In the genomic region with DNA sequence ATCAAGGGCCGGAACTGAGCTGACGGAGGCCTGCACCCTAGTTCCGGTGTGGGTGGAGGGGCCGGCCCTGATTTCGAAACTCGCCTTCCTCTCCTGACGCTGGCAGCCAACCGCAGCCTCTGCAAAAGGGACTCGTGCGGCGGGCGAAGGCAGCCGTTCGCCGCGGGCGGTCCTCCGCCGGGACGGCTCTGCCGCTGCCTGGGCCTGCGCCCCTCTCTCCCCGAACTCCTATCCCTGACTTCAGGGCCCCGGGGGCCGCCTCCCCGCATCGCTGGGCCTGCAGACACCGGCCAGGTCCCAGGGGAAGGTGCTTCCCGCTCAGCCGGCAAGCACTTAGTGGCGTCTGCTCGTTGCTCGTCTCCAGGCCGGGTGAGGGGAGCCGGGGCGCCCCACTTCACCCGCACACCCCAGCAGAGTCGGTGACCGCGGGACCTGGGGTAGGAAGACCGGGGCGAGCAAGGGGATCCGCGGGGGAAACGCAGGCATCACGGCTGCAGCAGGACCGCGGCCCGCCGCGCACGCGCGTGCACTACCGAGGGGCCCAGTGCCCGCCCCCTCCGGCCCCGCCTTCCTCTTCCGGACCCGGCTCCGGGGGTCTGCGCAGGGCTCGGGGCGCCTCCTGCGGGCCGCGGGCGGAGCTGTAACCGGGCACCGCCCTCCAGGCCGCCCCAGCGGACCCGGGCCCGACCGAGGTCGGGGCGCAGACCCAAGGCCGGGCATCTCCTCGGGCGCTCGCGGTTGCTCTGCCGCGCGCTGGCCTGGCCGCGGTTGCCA, we compare ENCODE assay signal across 1 cellular context.
TF ChIP-seq lines count a peak whose summit lies in the region.

No MANE protein-coding gene starts in this region.

TF ChIP-seq in HepG2, 621 proteins besides CTCF, POLR2A, EP300 and RAD21 (continued from another document and continues in another):
- TF ChIP-seq, protein P1, sequence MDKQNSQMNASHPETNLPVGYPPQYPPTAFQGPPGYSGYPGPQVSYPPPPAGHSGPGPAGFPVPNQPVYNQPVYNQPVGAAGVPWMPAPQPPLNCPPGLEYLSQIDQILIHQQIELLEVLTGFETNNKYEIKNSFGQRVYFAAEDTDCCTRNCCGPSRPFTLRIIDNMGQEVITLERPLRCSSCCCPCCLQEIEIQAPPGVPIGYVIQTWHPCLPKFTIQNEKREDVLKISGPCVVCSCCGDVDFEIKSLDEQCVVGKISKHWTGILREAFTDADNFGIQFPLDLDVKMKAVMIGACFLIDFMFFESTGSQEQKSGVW (CRISPR knock-in tag; IDR thresholded peaks at IDR 0.05; ENCODE audit: borderline replicate concordance), result no peak; the same call in 1 of the 2 replicates
- TF ChIP-seq, protein P2, sequence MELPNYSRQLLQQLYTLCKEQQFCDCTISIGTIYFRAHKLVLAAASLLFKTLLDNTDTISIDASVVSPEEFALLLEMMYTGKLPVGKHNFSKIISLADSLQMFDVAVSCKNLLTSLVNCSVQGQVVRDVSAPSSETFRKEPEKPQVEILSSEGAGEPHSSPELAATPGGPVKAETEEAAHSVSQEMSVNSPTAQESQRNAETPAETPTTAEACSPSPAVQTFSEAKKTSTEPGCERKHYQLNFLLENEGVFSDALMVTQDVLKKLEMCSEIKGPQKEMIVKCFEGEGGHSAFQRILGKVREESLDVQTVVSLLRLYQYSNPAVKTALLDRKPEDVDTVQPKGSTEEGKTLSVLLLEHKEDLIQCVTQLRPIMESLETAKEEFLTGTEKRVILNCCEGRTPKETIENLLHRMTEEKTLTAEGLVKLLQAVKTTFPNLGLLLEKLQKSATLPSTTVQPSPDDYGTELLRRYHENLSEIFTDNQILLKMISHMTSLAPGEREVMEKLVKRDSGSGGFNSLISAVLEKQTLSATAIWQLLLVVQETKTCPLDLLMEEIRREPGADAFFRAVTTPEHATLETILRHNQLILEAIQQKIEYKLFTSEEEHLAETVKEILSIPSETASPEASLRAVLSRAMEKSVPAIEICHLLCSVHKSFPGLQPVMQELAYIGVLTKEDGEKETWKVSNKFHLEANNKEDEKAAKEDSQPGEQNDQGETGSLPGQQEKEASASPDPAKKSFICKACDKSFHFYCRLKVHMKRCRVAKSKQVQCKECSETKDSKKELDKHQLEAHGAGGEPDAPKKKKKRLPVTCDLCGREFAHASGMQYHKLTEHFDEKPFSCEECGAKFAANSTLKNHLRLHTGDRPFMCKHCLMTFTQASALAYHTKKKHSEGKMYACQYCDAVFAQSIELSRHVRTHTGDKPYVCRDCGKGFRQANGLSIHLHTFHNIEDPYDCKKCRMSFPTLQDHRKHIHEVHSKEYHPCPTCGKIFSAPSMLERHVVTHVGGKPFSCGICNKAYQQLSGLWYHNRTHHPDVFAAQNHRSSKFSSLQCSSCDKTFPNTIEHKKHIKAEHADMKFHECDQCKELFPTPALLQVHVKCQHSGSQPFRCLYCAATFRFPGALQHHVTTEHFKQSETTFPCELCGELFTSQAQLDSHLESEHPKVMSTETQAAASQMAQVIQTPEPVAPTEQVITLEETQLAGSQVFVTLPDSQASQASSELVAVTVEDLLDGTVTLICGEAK (IDR thresholded peaks at IDR 0.05), result no peak
- TF ChIP-seq, protein P2 (CRISPR knock-in tag; IDR thresholded peaks at IDR 0.05), result peak; percentile 42; the same call in 1 of the 2 replicates
- TF ChIP-seq ZNF614 (CRISPR knock-in tag; IDR thresholded peaks at IDR 0.05; ENCODE audit: borderline replicate concordance) (0 out of 2 replicates have a peak, but pooled peaks have one; percentile 71), ZFP41 (CRISPR knock-in tag; IDR thresholded peaks at IDR 0.05; ENCODE audit: borderline replicate concordance) (peak; percentile 98), ZNF724P (CRISPR knock-in tag; IDR thresholded peaks at IDR 0.05; ENCODE audit: borderline replicate concordance) (peak; percentile 51; the same call in 1 of the 2 replicates), ZFP37 (CRISPR knock-in tag; IDR thresholded peaks at IDR 0.05; ENCODE audit: borderline replicate concordance) (peak; percentile 17; the same call in 1 of the 2 replicates), SIN3A (IDR thresholded peaks at IDR 0.05; ENCODE audit: borderline replicate concordance, low read depth, low read length) (peak; percentile 78; the same call in 1 of the 2 replicates), TARDBP (CRISPR knock-in tag; IDR thresholded peaks at IDR 0.05) (peak; percentile 52; the same call in 1 of the 2 replicates), TCF7 (IDR thresholded peaks at IDR 0.05; ENCODE audit: low read depth) (no peak), DNMT1 (CRISPR knock-in tag; IDR thresholded peaks at IDR 0.05) (no peak), KLF12 (CRISPR knock-in tag; IDR thresholded peaks at IDR 0.05; ENCODE audit: borderline replicate concordance) (peak; percentile 41; the same call in 1 of the 2 replicates), ZFP62 (CRISPR knock-in tag; IDR thresholded peaks at IDR 0.05) (no peak), MAFF (IDR thresholded peaks at IDR 0.05; ENCODE audit: low read depth, low read length) (no peak), ZNF543 (CRISPR knock-in tag; IDR thresholded peaks at IDR 0.05) (peak; percentile 92), MTF2 (CRISPR knock-in tag; IDR thresholded peaks at IDR 0.05; ENCODE audit: borderline replicate concordance) (0 out of 2 replicates have a peak, but pooled peaks have one; percentile 76), BRD4 (CRISPR knock-in tag; IDR thresholded peaks at IDR 0.05) (peak; percentile 79; the same call in 1 of the 2 replicates), NAIF1 (CRISPR knock-in tag; IDR thresholded peaks at IDR 0.05; ENCODE audit: borderline replicate concordance) (no peak), CENPX (CRISPR knock-in tag; IDR thresholded peaks at IDR 0.05) (no peak), SNAI1 (CRISPR knock-in tag; IDR thresholded peaks at IDR 0.05; ENCODE audit: borderline replicate concordance) (no peak), SRY (CRISPR knock-in tag; IDR thresholded peaks at IDR 0.05) (peak; percentile 92), REXO4 (CRISPR knock-in tag; IDR thresholded peaks at IDR 0.05; ENCODE audit: borderline replicate concordance) (no peak), ZNF549 (CRISPR knock-in tag; IDR thresholded peaks at IDR 0.05) (no peak), ZFP36L1 (CRISPR knock-in tag; IDR thresholded peaks at IDR 0.05) (0 out of 2 replicates have a peak, but pooled peaks have one; percentile 27), GATAD2A (CRISPR knock-in tag; IDR thresholded peaks at IDR 0.05) (peak; percentile 85), IRX3 (CRISPR knock-in tag; IDR thresholded peaks at IDR 0.05; ENCODE audit: borderline replicate concordance, low read depth) (no peak), ZBTB1 (CRISPR knock-in tag; IDR thresholded peaks at IDR 0.05; ENCODE audit: borderline replicate concordance) (no peak), DDIT3 (CRISPR knock-in tag; IDR thresholded peaks at IDR 0.05) (no peak), ZKSCAN5 (CRISPR knock-in tag; IDR thresholded peaks at IDR 0.05) (0 out of 2 replicates have a peak, but pooled peaks have one; percentile 31), ZMYM3 (CRISPR knock-in tag; IDR thresholded peaks at IDR 0.05) (0 out of 2 replicates have a peak, but pooled peaks have one; percentile 9), CREB3 (CRISPR knock-in tag; IDR thresholded peaks at IDR 0.05) (peak; percentile 87), ZBTB7A (CRISPR knock-in tag; IDR thresholded peaks at IDR 0.05) (no peak), ZNF850 (CRISPR knock-in tag; conservative IDR thresholded peaks at IDR 0.05) (no peak), SRF (IDR thresholded peaks at IDR 0.05; ENCODE audit: low read depth, low read length) (no peak), PRDM4 (CRISPR knock-in tag; IDR thresholded peaks at IDR 0.05; ENCODE audit: borderline replicate concordance) (no peak), NR1H2 (CRISPR knock-in tag; IDR thresholded peaks at IDR 0.05; ENCODE audit: borderline replicate concordance, low read depth) (no peak; the same call in 1 of the 2 replicates), MEIS1 (CRISPR knock-in tag; IDR thresholded peaks at IDR 0.05; ENCODE audit: borderline replicate concordance) (peak; percentile 85), SNAPC2 (CRISPR knock-in tag; IDR thresholded peaks at IDR 0.05) (peak; percentile 46; the same call in 1 of the 2 replicates)
- TF ChIP-seq, protein P3, sequence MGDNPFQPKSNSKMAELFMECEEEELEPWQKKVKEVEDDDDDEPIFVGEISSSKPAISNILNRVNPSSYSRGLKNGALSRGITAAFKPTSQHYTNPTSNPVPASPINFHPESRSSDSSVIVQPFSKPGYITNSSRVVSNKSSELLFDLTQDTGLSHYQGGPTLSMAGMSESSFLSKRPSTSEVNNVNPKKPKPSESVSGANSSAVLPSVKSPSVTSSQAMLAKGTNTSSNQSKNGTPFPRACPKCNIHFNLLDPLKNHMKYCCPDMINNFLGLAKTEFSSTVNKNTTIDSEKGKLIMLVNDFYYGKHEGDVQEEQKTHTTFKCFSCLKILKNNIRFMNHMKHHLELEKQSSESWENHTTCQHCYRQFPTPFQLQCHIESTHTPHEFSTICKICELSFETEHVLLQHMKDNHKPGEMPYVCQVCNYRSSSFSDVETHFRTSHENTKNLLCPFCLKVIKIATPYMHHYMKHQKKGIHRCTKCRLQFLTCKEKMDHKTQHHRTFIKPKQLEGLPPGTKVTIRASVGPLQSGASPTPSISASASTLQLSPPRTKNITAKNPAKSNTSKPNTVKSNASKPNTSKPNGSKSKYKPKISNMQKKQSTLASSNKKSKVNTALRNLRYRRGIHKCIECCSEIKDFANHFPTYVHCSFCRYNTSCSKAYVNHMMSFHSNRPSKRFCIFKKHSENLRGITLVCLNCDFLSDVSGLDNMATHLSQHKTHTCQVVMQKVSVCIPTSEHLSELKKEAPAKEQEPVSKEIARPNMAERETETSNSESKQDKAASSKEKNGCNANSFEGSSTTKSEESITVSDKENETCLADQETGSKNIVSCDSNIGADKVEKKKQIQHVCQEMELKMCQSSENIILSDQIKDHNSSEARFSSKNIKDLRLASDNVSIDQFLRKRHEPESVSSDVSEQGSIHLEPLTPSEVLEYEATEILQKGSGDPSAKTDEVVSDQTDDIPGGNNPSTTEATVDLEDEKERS (CRISPR knock-in tag; IDR thresholded peaks at IDR 0.05), result no peak; the same call in 1 of the 2 replicates
- TF ChIP-seq, protein P4, sequence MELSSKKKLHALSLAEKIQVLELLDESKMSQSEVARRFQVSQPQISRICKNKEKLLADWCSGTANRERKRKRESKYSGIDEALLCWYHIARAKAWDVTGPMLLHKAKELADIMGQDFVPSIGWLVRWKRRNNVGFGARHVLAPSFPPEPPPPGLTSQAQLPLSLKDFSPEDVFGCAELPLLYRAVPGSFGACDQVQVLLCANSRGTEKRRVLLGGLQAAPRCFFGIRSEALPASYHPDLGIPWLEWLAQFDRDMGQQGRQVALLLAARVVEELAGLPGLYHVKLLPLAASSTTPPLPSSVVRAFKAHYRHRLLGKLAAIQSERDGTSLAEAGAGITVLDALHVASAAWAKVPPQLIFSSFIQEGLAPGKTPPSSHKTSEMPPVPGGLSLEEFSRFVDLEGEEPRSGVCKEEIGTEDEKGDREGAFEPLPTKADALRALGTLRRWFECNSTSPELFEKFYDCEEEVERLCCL (CRISPR knock-in tag; IDR thresholded peaks at IDR 0.05; ENCODE audit: borderline replicate concordance), result no peak
